Comparison of ENCODE assay signal across 32 cellular contexts in genomic region chr12:74610711-74611110, GRCh38.
DNase-seq lines count a peak whose midpoint lies in the region; TF ChIP-seq lines count a peak whose summit lies in the region.
"Had no signal": no experiment of that assay in that cellular context is flagged by ENCODE, and none has a peak within 500 bp of the region (broad histone marks: within the 10 kb centered on the region; RNA-seq: fewer than 3 reads in every experiment).

No MANE protein-coding gene starts in this region.

- peak overlapping the region; percentile 41 for H3K27ac ChIP-seq in 22Rv1
- 0 out of 2 replicates have a peak overlapping the region, but pooled peaks have one; percentile 72 for H3K27ac ChIP-seq in SK-N-MC
- peak overlapping the region; percentile 70 for H3K27ac ChIP-seq in VCaP
- H3K27ac ChIP-seq in tibial artery = no peak overlapping the region
- H3K27ac ChIP-seq: A549; BLaER1; BLaER1 treated with 17β-estradiol and CSF1 and Interleukin-3, amounts not matched to agents 10 nM and 100 nM; C4-2B had no signal

- intact Hi-C loops in tibial artery (cut with DNase I; ENCODE audit: low total_unique reads) = no loop called here

- H3K27me3 ChIP-seq in tibial artery = no peaks in the 10 kb centered on the region
- H3K27me3 ChIP-seq: BLaER1; BLaER1 treated with 17β-estradiol and CSF1 and Interleukin-3, amounts not matched to agents 10 nM and 100 nM had no signal

- DNase-seq in LNCaP clone FGC (ENCODE audit: low read depth) (peak; percentile 95), SK-N-MC (ENCODE audit: low read depth, low spot score) (no peak), HT-29 (ENCODE audit: low spot score) (no peak), NCI-H1105 (lab: John Stamatoyannopoulos, UW) (no peak), tibial artery (no peak)
- no peak for DNase-seq in activated effector memory CD4-positive, alpha-beta T cell treated with anti-CD3 and anti-CD28 coated beads, Interleukin-2, amount 50 U/mL, for 16 hours
- DNase-seq: 8988T; ACHN; AML-193; BE2C; C1 segment of cervical spinal cord; Caco-2; Calu3; CD4-positive, alpha-beta memory T cell; CD4-positive, alpha-beta T cell; CD4-positive, CD25-positive, alpha-beta regulatory T cell; CD8-positive, alpha-beta memory T cell; CD8-positive, alpha-beta T cell; COR-L47; DMS 273 treated with DMSO at 0.1 percent for 48 hours; DMS153; DMS53; DMS79; DMS79 treated with DMSO at 0.1 percent for 48 hours; DND-41; EL had no signal

- H3K4me1 ChIP-seq in tibial artery = no peaks in the 10 kb centered on the region
- H3K4me1 ChIP-seq: A549; BLaER1; BLaER1 treated with 17β-estradiol and CSF1 and Interleukin-3, amounts not matched to agents 10 nM and 100 nM; Caco-2 had no signal

- H3K36me3 ChIP-seq in SK-N-MC (ENCODE audit: insufficient read depth, low read length) (no peaks in the 10 kb centered on the region), tibial artery (no peaks in the 10 kb centered on the region)
- H3K36me3 ChIP-seq: BE2C; BLaER1; BLaER1 treated with 17β-estradiol and CSF1 and Interleukin-3, amounts not matched to agents 10 nM and 100 nM had no signal

- H3K9me3 ChIP-seq in SK-N-MC (ENCODE audit: low read depth, low read length) (no peaks in the 10 kb centered on the region), tibial artery (no peaks in the 10 kb centered on the region)
- H3K9me3 ChIP-seq: A549; BE2C; BLaER1; BLaER1 treated with 17β-estradiol and CSF1 and Interleukin-3, amounts not matched to agents 10 nM and 100 nM; Caco-2 had no signal

- no peak overlapping the region for H3K4me3 ChIP-seq in LNCaP clone FGC (ENCODE audit: low read depth, low read length)
- H3K4me3 ChIP-seq in SK-N-MC = no peak overlapping the region
- no peak overlapping the region for H3K4me3 ChIP-seq in tibial artery
- H3K4me3 ChIP-seq: A549; BLaER1; BLaER1 treated with 17β-estradiol and CSF1 and Interleukin-3, amounts not matched to agents 10 nM and 100 nM had no signal

- H3K9ac ChIP-seq in SK-N-MC (ENCODE audit: insufficient read length) = no peak overlapping the region
- H3K9ac ChIP-seq: BLaER1; BLaER1 treated with 17β-estradiol and CSF1 and Interleukin-3, amounts not matched to agents 10 nM and 100 nM had no signal

- TF ChIP-seq CTCF in 22Rv1 (IDR thresholded peaks at IDR 0.05) (no peak), LNCaP clone FGC (IDR thresholded peaks at IDR 0.05; ENCODE audit: control insufficient read depth, extremely low read depth, insufficient read depth) (no peak), VCaP (conservative IDR thresholded peaks at IDR 0.05) (no peak), tibial artery (IDR thresholded peaks at IDR 0.05) (no peak)

Comparison
In these comparisons a context has a peak if more than half of its experiments do, and no peak if none do; other contexts are left out.
1. H3K27ac ChIP-seq: peak in 22Rv1 (single experiment), SK-N-MC (single experiment) and VCaP (single experiment); none in tibial artery (0 of 2).